Comparison of ENCODE assay signal across 8 cellular contexts in genomic region chr6:149963212-149963461, GRCh38. TPM values are rescaled to one million over a fixed set of nuclear protein-coding genes. Genes with fewer than 3 reads are reported as not detected.
DNase-seq lines count a peak whose midpoint lies in the region; ATAC-seq and TF ChIP-seq lines count a peak whose summit lies in the region.

No MANE protein-coding gene starts in this region.

- TF ChIP-seq CTCF in fibroblast of villous mesenchyme (IDR thresholded peaks at IDR 0.05; ENCODE audit: insufficient read depth, low read depth, low read length) = no peak
- no peak for TF ChIP-seq CTCF in retinal pigment epithelial cell (conservative IDR thresholded peaks at IDR 0.05; ENCODE audit: low read depth, low read length)

- peak; percentile 83 for DNase-seq in ACHN
- DNase-seq in MV-4-11 (lab: John Stamatoyannopoulos, UW) = peak; percentile 45
- peak; percentile 70 for DNase-seq in activated CD8-positive, alpha-beta memory T cell treated with anti-CD3 and anti-CD28 coated beads for 24 hours
- peak; percentile 34 for DNase-seq in fibroblast of villous mesenchyme (ENCODE audit: low read depth)
- DNase-seq in retinal pigment epithelial cell (ENCODE audit: low read depth) = no peak
- no peak for DNase-seq in retina

- ATAC-seq in GM18511 (IDR thresholded peaks at IDR 0.05; ENCODE audit: unreplicated experiment) = peak; percentile 16
- no peak for ATAC-seq in GM21390 (IDR thresholded peaks at IDR 0.05; ENCODE audit: unreplicated experiment)

- H3K4me3 ChIP-seq in fibroblast of villous mesenchyme (ENCODE audit: low read depth, low read length) = peak overlapping the region; percentile 50
- peak overlapping the region; percentile 49 for H3K4me3 ChIP-seq in retinal pigment epithelial cell (ENCODE audit: low read length)

- in situ Hi-C loops in ACHN (cut with HindIII; ENCODE audit: low pct_ligation_motif_present, low pct_unique_long_range_greater_than_20kb, low sequenced_read_pairs) = no loop called here

RNA-seq across cellular contexts. Expression of gene ULBP1, which starts 0.6 kb away (rescaled TPM):
- total RNA-seq in fibroblast of villous mesenchyme = 0.43 and 1.6 TPM in 2 replicates

RNA-seq across cellular contexts. Expression of gene ULBP2, which starts 21.3 kb away (rescaled TPM):
- total RNA-seq in fibroblast of villous mesenchyme = 4.5 and 6.9 TPM in 2 replicates

RNA-seq across cellular contexts. Expression of gene RAET1G, which starts 40.2 kb away (rescaled TPM):
- 1.3 TPM in 2 replicates for total RNA-seq in fibroblast of villous mesenchyme

Comparison
In these comparisons a context has a peak if more than half of its experiments do, and no peak if none do; other contexts are left out.
1. DNase-seq: peak in ACHN (single experiment), MV-4-11 (single experiment), activated CD8-positive, alpha-beta memory T cell treated with anti-CD3 and anti-CD28 coated beads for 24 hours (single experiment) and fibroblast of villous mesenchyme (single experiment); none in retinal pigment epithelial cell (single experiment) and retina (single experiment).